ENCODE assay signal across 13 cellular contexts in genomic region chr17:39098474-39099090, GRCh38. TPM values are rescaled to one million over a fixed set of nuclear protein-coding genes. Genes with fewer than 3 reads are reported as not detected.
DNase-seq lines count a peak whose midpoint lies in the region; ATAC-seq and TF ChIP-seq lines count a peak whose summit lies in the region.
"Had no signal": no experiment of that assay in that cellular context is flagged by ENCODE, and none has a peak within 500 bp of the region (broad histone marks: within the 10 kb centered on the region; RNA-seq: fewer than 3 reads in every experiment).

No MANE protein-coding gene starts in this region.

- peaks cover 3% of the 10 kb centered on the region for H3K4me1 ChIP-seq in mammary epithelial cell (ENCODE audit: insufficient read depth, low read length)
- no peaks in the 10 kb centered on the region for H3K4me1 ChIP-seq in breast epithelium
- peaks cover 64% of the 10 kb centered on the region for H3K4me1 ChIP-seq in OCI-LY7 (ENCODE audit: insufficient read depth, low read length, poor library complexity, severe bottlenecking)
- H3K4me1 ChIP-seq in spleen, result peaks cover 28 to 71% (median 63%) of the 10 kb centered on the region in 6 donors

- no peaks in the 10 kb centered on the region for H3K9me3 ChIP-seq in mammary epithelial cell (replicated peaks; ENCODE audit: insufficient read depth, low read length)
- no peaks in the 10 kb centered on the region for H3K9me3 ChIP-seq in breast epithelium
- no peaks in the 10 kb centered on the region for H3K9me3 ChIP-seq in OCI-LY7 (ENCODE audit: low read length)
- no peaks in the 10 kb centered on the region for H3K9me3 ChIP-seq in spleen

- H3K27me3 ChIP-seq in mammary epithelial cell (ENCODE audit: insufficient read depth, low read length) (peaks cover 3% of the 10 kb centered on the region), breast epithelium (no peaks in the 10 kb centered on the region), spleen (replicated peaks in 1 of 7) (peaks cover 0 to 8% (median 0%) of the 10 kb centered on the region in 7 donors)

- BruUV-seq in mammary epithelial cell (replicated peaks; lab: Mats Ljungman, UMichigan) (no TSS peak), OCI-LY7 (replicated peaks; lab: Mats Ljungman, UMichigan) (no TSS peak)

- H3K4me2 ChIP-seq in mammary epithelial cell (ENCODE audit: insufficient read depth, low read depth, low read length) (no peak overlapping the region), OCI-LY7 (ENCODE audit: low read length) (peak overlapping the region; percentile 12; the same call in 1 of the 2 replicates)

- CTCF ChIA-PET in mammary epithelial cell (lab: Charles Lee; ENCODE audit: low non-redundant PET), result no interaction called here
- CTCF ChIA-PET in OCI-LY7 (lab: Charles Lee; ENCODE audit: unreplicated experiment), result no interaction called here

- POLR2A ChIA-PET in OCI-LY7 (lab: Charles Lee), result interaction anchor here (0.7 to 1.0 kb wide), 2 partner anchors 230 to 353 kb away, joined by 3 read pairs; partner anchors contain the start of gene MED1

- H3K4me3 ChIP-seq in mammary epithelial cell (replicated peaks in 1 of 3; ENCODE audit: insufficient read depth in 1 of 3, low read depth in 2 of 3, low read length in 3 of 3) (no peak overlapping the region), breast epithelium (no peak overlapping the region), OCI-LY7 (ENCODE audit: low read depth, low read length, poor library complexity, severe bottlenecking) (no peak overlapping the region), spleen (no peak overlapping the region)
- H3K4me3 ChIP-seq: K562 had no signal

- 18% methylated on average over 8 of the region's 15 CpGs for WGBS in mammary epithelial cell (ENCODE audit: low coverage, missing lambda C conversion rate)
- 41 to 50% (median 47%) methylated on average over 15 of the region's 15 CpGs for WGBS in spleen, 5 donors

- H3K9ac ChIP-seq in mammary epithelial cell (ENCODE audit: insufficient read depth, low read length), result no peak overlapping the region

- no peak for DNase-seq in mammary epithelial cell
- DNase-seq in breast epithelium (ENCODE audit: low spot score in 2 of 2), result no peak
- DNase-seq in OCI-LY7 (ENCODE audit: low spot score), result peak; percentile 29
- peak; percentile 58 for DNase-seq in left kidney (ENCODE audit: low read depth, low spot score)
- DNase-seq in spleen, result no peak
- no peak for DNase-seq in NCI-H2171 treated with DMSO at 0.1 percent for 48 hours (lab: John Stamatoyannopoulos, UW)
- DNase-seq in activated CD4-positive, alpha-beta T cell treated with anti-CD3 and anti-CD28 coated beads, Interleukin-2, amount 50 U/mL, for 48 hours, result no peak
- DNase-seq: cortex of kidney; NCI-H2029 treated with DMSO at 0.1 percent for 48 hours; stimulated activated CD4-positive, alpha-beta T cell treated with anti-CD3 and anti-CD28 coated beads, Interleukin-2, amount 100 ng/mL, for 24 hours had no signal

- TF ChIP-seq POLR2A in breast epithelium (IDR thresholded peaks at IDR 0.05) (no peak), spleen (IDR thresholded peaks at IDR 0.05) (no peak)

- H2AFZ ChIP-seq in mammary epithelial cell (ENCODE audit: low read depth, low read length) (peak overlapping the region; percentile 44), OCI-LY7 (ENCODE audit: low read length) (no peak overlapping the region)

- H3K27ac ChIP-seq in mammary epithelial cell (ENCODE audit: insufficient read depth, low read depth, low read length) (no peak overlapping the region), breast epithelium (peak overlapping the region in 1 of 2 donors; percentile 25), OCI-LY7 (ENCODE audit: low read depth, low read length, poor library complexity, severe bottlenecking) (no peak overlapping the region), spleen (peak overlapping the region in 5 of 8 donors; percentile 8 to 48 (median 23))

- TF ChIP-seq CTCF in mammary epithelial cell (conservative IDR thresholded peaks at IDR 0.05 in 1 of 2, IDR thresholded peaks at IDR 0.05 in 1 of 2; ENCODE audit: extremely low read depth in 1 of 2, insufficient read depth in 1 of 2, low read depth in 1 of 2, low read length in 2 of 2) (no peak), breast epithelium (IDR thresholded peaks at IDR 0.05) (no peak), OCI-LY7 (conservative IDR thresholded peaks at IDR 0.05; ENCODE audit: low read length) (no peak), spleen (IDR thresholded peaks at IDR 0.05 in 8 of 11, conservative IDR thresholded peaks at IDR 0.05 in 3 of 11) (no peak)

- dilution Hi-C loops in mammary epithelial cell (cut with HindIII; ENCODE audit: low sequenced_read_pairs), result no loop called here

- H4K20me1 ChIP-seq in mammary epithelial cell (ENCODE audit: insufficient read depth, low read length) (no peaks in the 10 kb centered on the region), OCI-LY7 (ENCODE audit: insufficient read depth, low read length) (no peaks in the 10 kb centered on the region)

- intact Hi-C loops in mammary epithelial cell (cut with micrococcal nuclease) (no loop called here), breast epithelium (cut with DNase I; ENCODE audit: low total_unique reads) (no loop called here), OCI-LY7 (cut with micrococcal nuclease; ENCODE audit: unreplicated experiment) (loop anchor here (10.0 kb wide), 1 partner anchor 56 kb away; the partner anchor contains the start of gene PLXDC1), spleen (cut with DNase I; ENCODE audit: low total_unique reads) (no loop called here)

- ATAC-seq in HG03039 (IDR thresholded peaks at IDR 0.05; ENCODE audit: unreplicated experiment), result no peak
- ATAC-seq: K562; stimulated activated effector memory CD8-positive, alpha-beta T cell treated with anti-CD3 and anti-CD28 coated beads, Interleukin-12 subunit alpha, Interleukin-12 subunit beta, amount 100 ng/mL, for 72 hours had no signal

- no peaks in the 10 kb centered on the region for H3K36me3 ChIP-seq in mammary epithelial cell (ENCODE audit: insufficient read depth, low read length)
- H3K36me3 ChIP-seq in breast epithelium, result no peaks in the 10 kb centered on the region
- H3K36me3 ChIP-seq in OCI-LY7 (ENCODE audit: insufficient read depth, low read length), result no peaks in the 10 kb centered on the region
- no peaks in the 10 kb centered on the region for H3K36me3 ChIP-seq in spleen

- in situ Hi-C loops in mammary epithelial cell (cut with MboI; ENCODE audit: low sequenced_read_pairs in 2 of 2), result no loop called here

- H3K9me2 ChIP-seq in OCI-LY7 (ENCODE audit: insufficient read depth, low read length), result no peaks in the 10 kb centered on the region

- H3K79me2 ChIP-seq in mammary epithelial cell (ENCODE audit: insufficient read depth, low read length) (no peaks in the 10 kb centered on the region), OCI-LY7 (ENCODE audit: insufficient read depth, low read depth, low read length) (no peaks in the 10 kb centered on the region)

RNA-seq across cellular contexts. Expression of gene PLXDC1, which starts 52.9 kb away (rescaled TPM):
- total RNA-seq in mammary epithelial cell, result under 1 TPM in 1 of 2 donors, not detected in 1; 0.33 TPM
- 0.09 TPM for polyA plus RNA-seq in mammary epithelial cell
- polyA minus RNA-seq in mammary epithelial cell, result not detected
- total RNA-seq in breast epithelium, result 10 to 100 TPM; 11.8 to 37.7 (median 23.1) TPM
- total RNA-seq in OCI-LY7 (2014; rRNA removed; shearing (Covaris generic)), result 0.13 and 0.41 TPM in 2 replicates
- 0.67 TPM in 1 of 2 replicates, not detected in the other for total RNA-seq in OCI-LY7 (2022)
- total RNA-seq in spleen, result 10 to 100 TPM in 2 of 7 donors, 1 to 10 TPM in 5; 3.1 to 11.2 (median 6.0) TPM
- polyA plus RNA-seq in spleen, result 1 to 10 TPM; 2.9 to 4.2 (median 3.3) TPM
- total RNA-seq: K562 had no signal
- polyA plus RNA-seq: K562 had no signal

Comparison
In these comparisons a context has a peak if more than half of its experiments do, and no peak if none do; other contexts are left out.
1. DNase-seq: peak in OCI-LY7 (single experiment) and left kidney (single experiment); none in mammary epithelial cell (single experiment), breast epithelium (0 of 2), spleen (single experiment), NCI-H2171 treated with DMSO at 0.1 percent for 48 hours (single experiment) and activated CD4-positive, alpha-beta T cell treated with anti-CD3 and anti-CD28 coated beads, Interleukin-2, amount 50 U/mL, for 48 hours (0 of 2).
2. H3K27ac ChIP-seq: peak in spleen (5 of 8); none in mammary epithelial cell (single experiment) and OCI-LY7 (single experiment).